1 cellular context compared by ENCODE assay signal in genomic region chr5:55030676-55031445, GRCh38.
TF ChIP-seq lines count a peak whose summit lies in the region.

No MANE protein-coding gene starts in this region.

TF ChIP-seq in GM23338, 12 proteins besides CTCF, POLR2A, EP300 and RAD21 (continued from another document):
- TF ChIP-seq ZNF462 (CRISPR knock-in tag; IDR thresholded peaks at IDR 0.05), result no peak
- TF ChIP-seq ZNF331 (CRISPR knock-in tag; IDR thresholded peaks at IDR 0.05; ENCODE audit: low read depth), result no peak
- TF ChIP-seq ZNF114 (CRISPR knock-in tag; IDR thresholded peaks at IDR 0.05), result no peak
- no peak for TF ChIP-seq JUNB (IDR thresholded peaks at IDR 0.05; ENCODE audit: unreplicated experiment)
- TF ChIP-seq POLR2AphosphoS5 (IDR thresholded peaks at IDR 0.05; ENCODE audit: low read depth), result no peak
- no peak for TF ChIP-seq STAT1 (IDR thresholded peaks at IDR 0.05; ENCODE audit: unreplicated experiment)
- no peak for TF ChIP-seq EZH2phosphoT487 (IDR thresholded peaks at IDR 0.05; ENCODE audit: unreplicated experiment)
- no peak for TF ChIP-seq REST (IDR thresholded peaks at IDR 0.05; ENCODE audit: unreplicated experiment)
- TF ChIP-seq EZH2 (IDR thresholded peaks at IDR 0.05; ENCODE audit: low read depth, unreplicated experiment), result no peak
- TF ChIP-seq ETS1 (IDR thresholded peaks at IDR 0.05), result no peak
- no peak for TF ChIP-seq NANOG (IDR thresholded peaks at IDR 0.05; ENCODE audit: borderline replicate concordance)
